Comparison of ENCODE assay signal across 8 cellular contexts in the genomic region with DNA sequence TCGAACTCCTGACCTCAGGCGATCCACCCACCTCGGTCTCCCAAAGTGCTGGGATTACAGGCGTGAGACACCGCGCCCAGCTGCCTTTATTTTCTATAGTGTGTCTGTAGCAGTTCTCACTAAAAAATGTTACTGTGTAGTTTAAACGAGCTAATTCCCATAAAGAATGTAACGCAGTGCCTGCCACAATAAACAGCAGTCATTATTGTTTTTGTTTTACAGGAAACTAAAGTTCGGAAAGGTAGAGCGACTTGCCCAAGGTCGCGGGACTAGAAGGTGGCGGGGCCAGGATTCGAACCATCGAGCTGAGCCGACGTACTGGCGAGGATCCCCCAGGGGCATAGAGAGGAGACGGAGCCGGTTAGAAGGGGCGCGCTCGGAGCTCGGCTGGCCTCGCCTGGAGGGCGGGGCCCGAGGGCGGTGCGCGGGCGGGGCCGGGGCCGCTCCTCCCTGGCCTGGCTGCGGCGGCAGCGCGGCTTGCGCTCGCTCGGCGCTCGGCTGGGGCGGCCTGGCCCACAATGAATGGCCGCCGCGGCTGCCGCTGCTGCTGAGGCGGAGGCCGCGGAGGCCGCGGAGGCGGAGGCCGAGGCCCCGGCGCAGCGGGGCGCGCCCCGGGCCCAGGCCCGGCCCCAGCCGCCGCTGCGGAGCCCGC. TPM values are rescaled to one million over a fixed set of nuclear protein-coding genes. Genes with fewer than 3 reads are reported as not detected.
DNase-seq lines count a peak whose midpoint lies in the region; ATAC-seq and TF ChIP-seq lines count a peak whose summit lies in the region.

A gene (plus strand): TSS at position 493 of the 652 bp plus-strand sequence. CDS start 16,944 bp downstream, outside the sequence.

- no peaks in the 10 kb centered on the region for H3K36me3 ChIP-seq in kidney epithelial cell (ENCODE audit: control insufficient read depth, insufficient read depth, low read length)

- TF ChIP-seq POLR2A in GM18526 (IDR thresholded peaks at IDR 0.05; ENCODE audit: extremely low read depth, insufficient read length): peak; percentile 50

- peak; percentile 55 for ATAC-seq in HG03135 (IDR thresholded peaks at IDR 0.05; ENCODE audit: unreplicated experiment)

- TF ChIP-seq CTCF in 22Rv1 (IDR thresholded peaks at IDR 0.05) (no peak), kidney epithelial cell (IDR thresholded peaks at IDR 0.05; ENCODE audit: insufficient read depth, low read length, poor library complexity, severe bottlenecking) (no peak)

- H3K27me3 ChIP-seq in kidney epithelial cell (ENCODE audit: control insufficient read depth, insufficient read depth, low read length): no peaks in the 10 kb centered on the region

- peak within 1 kb of the TSS; percentile 97 for H3K4me3 ChIP-seq in kidney epithelial cell (ENCODE audit: low read depth, low read length)

- H3K27ac ChIP-seq in 22Rv1: peak within 1 kb of the TSS; percentile 93

- DNase-seq in NCI-H345 treated with DMSO at 0.1 percent for 48 hours (lab: John Stamatoyannopoulos, UW; ENCODE audit: unreplicated experiment) (peak; percentile 9), cerebellar cortex (ENCODE audit: low spot score) (peak; percentile 88), kidney epithelial cell (ENCODE audit: low read depth) (peak; percentile 39)
- DNase-seq in activated CD4-positive, alpha-beta T cell treated with anti-CD3 and anti-CD28 coated beads for 1 hour: peak; percentile 83
- DNase-seq in stimulated activated CD4-positive, alpha-beta T cell treated with anti-CD3 and anti-CD28 coated beads, Interleukin-15, amount 100 ng/mL, for 24 hours: peak; percentile 93

RNA-seq across cellular contexts. Expression of the gene that starts here (rescaled TPM):
- total RNA-seq in kidney epithelial cell: 66.1 and 87.8 TPM in 2 replicates

Comparison
In these comparisons a context has a peak if more than half of its experiments do, and no peak if none do; other contexts are left out.
1. Peak in every context shown above with its lines: DNase-seq, ATAC-seq, H3K4me3 ChIP-seq and H3K27ac ChIP-seq.
2. DNase-seq: peak in every context shown above with its lines; median percentile 93 in stimulated activated CD4-positive, alpha-beta T cell treated with anti-CD3 and anti-CD28 coated beads, Interleukin-15, amount 100 ng/mL, for 24 hours; 88 in cerebellar cortex; 83 in activated CD4-positive, alpha-beta T cell treated with anti-CD3 and anti-CD28 coated beads for 1 hour; 39 in kidney epithelial cell; 9 in NCI-H345 treated with DMSO at 0.1 percent for 48 hours.